8 cellular contexts compared by ENCODE assay signal in genomic region chr1:231241751-231242150, GRCh38. TPM values are rescaled to one million over a fixed set of nuclear protein-coding genes. Genes with fewer than 3 reads are reported as not detected.
DNase-seq lines count a peak whose midpoint lies in the region; ATAC-seq and TF ChIP-seq lines count a peak whose summit lies in the region.

No MANE protein-coding gene starts in this region.

- CTCF ChIA-PET in activated CD8-positive, alpha-beta memory T cell treated with anti-CD3 and anti-CD28 coated beads, Interleukin-2, amount 10 ng/mL, durations not matched to agents 7 days and 5 days (lab: Charles Lee): interaction anchor here (0.9 to 1.5 kb wide), 7 partner anchors 16 to 600 kb away, joined by 3 to 6 read pairs (median 3); partner anchors contain the start of gene EXOC8

- peak; percentile 26 for ATAC-seq in activated CD8-positive, alpha-beta memory T cell treated with anti-CD3 and anti-CD28 coated beads, Interleukin-2, amount 10 ng/mL, durations not matched to agents 7 days and 5 days
- ATAC-seq in HG02981 (IDR thresholded peaks at IDR 0.05; ENCODE audit: unreplicated experiment) (peak; percentile 13), right lobe of liver (peak; percentile 29 to 51 (median 45))

- H3K27me3 Mint-ChIP-seq in activated CD8-positive, alpha-beta memory T cell treated with anti-CD3 and anti-CD28 coated beads, Interleukin-2, amount 10 ng/mL, durations not matched to agents 7 days and 5 days: no peaks in the 10 kb centered on the region

- peak overlapping the region; percentile 94 for H3K4me3 Mint-ChIP-seq in activated CD8-positive, alpha-beta memory T cell treated with anti-CD3 and anti-CD28 coated beads, Interleukin-2, amount 10 ng/mL, durations not matched to agents 7 days and 5 days

- WGBS in right lobe of liver (ENCODE audit: insufficient coverage, low coverage, low lambda C conversion rate, missing lambda C conversion rate): 0% methylated on average over 10 of the region's 10 CpGs

- TF ChIP-seq CTCF in coronary artery (IDR thresholded peaks at IDR 0.05): no peak
- no peak for TF ChIP-seq CTCF in right lobe of liver (IDR thresholded peaks at IDR 0.05)
- TF ChIP-seq CTCF in tibial artery (IDR thresholded peaks at IDR 0.05): no peak

- H3K9me3 ChIP-seq in right lobe of liver: no peaks in the 10 kb centered on the region
- no peaks in the 10 kb centered on the region for H3K9me3 ChIP-seq in tibial artery

- H3K27ac ChIP-seq in coronary artery (peak overlapping the region; percentile 65 to 93), right lobe of liver (peak overlapping the region; percentile 63 to 69 (median 65)), tibial artery (peak overlapping the region; percentile 74 to 91)

- no peaks in the 10 kb centered on the region for H3K9me3 Mint-ChIP-seq in activated CD8-positive, alpha-beta memory T cell treated with anti-CD3 and anti-CD28 coated beads, Interleukin-2, amount 10 ng/mL, durations not matched to agents 7 days and 5 days (ENCODE audit: low read depth)

- peak overlapping the region; percentile 93 for H3K4me3 ChIP-seq in coronary artery
- peak overlapping the region; percentile 76 to 95 (median 93) for H3K4me3 ChIP-seq in right lobe of liver
- H3K4me3 ChIP-seq in tibial artery: peak overlapping the region; percentile 82 to 85

- H3K36me3 Mint-ChIP-seq in activated CD8-positive, alpha-beta memory T cell treated with anti-CD3 and anti-CD28 coated beads, Interleukin-2, amount 10 ng/mL, durations not matched to agents 7 days and 5 days: peaks cover 42% of the 10 kb centered on the region

- peaks cover 55% of the 10 kb centered on the region for H3K4me1 Mint-ChIP-seq in activated CD8-positive, alpha-beta memory T cell treated with anti-CD3 and anti-CD28 coated beads, Interleukin-2, amount 10 ng/mL, durations not matched to agents 7 days and 5 days

- peak overlapping the region; percentile 92 for H3K27ac Mint-ChIP-seq in activated CD8-positive, alpha-beta memory T cell treated with anti-CD3 and anti-CD28 coated beads, Interleukin-2, amount 10 ng/mL, durations not matched to agents 7 days and 5 days

- intact Hi-C loops in right lobe of liver (cut with DNase I) (no loop called here), tibial artery (cut with DNase I; ENCODE audit: low total_unique reads) (no loop called here)

- H3K4me1 ChIP-seq in right lobe of liver: peaks cover 0 to 54% (median 22%) of the 10 kb centered on the region in 4 donors
- peaks cover 0 to 46% (median 35%) of the 10 kb centered on the region in 4 donors for H3K4me1 ChIP-seq in tibial artery

- H3K36me3 ChIP-seq in right lobe of liver (peaks cover 0 to 13% (median 0%) of the 10 kb centered on the region in 4 donors), tibial artery (peaks cover 13 to 22% (median 22%) of the 10 kb centered on the region in 3 donors)

- TF ChIP-seq POLR2A in right lobe of liver (IDR thresholded peaks at IDR 0.05): no peak

- no peaks in the 10 kb centered on the region for H3K27me3 ChIP-seq in right lobe of liver
- no peaks in the 10 kb centered on the region for H3K27me3 ChIP-seq in tibial artery

- DNase-seq in activated CD8-positive, alpha-beta memory T cell treated with anti-CD3 and anti-CD28 coated beads, Interleukin-2, amount 10 ng/mL, durations not matched to agents 7 days and 5 days: peak; percentile 47
- DNase-seq in activated CD8-positive, alpha-beta memory T cell treated with anti-CD3 and anti-CD28 coated beads, Interleukin-2, amount 50 U/mL, for 48 hours: no peak
- DNase-seq in RKO (ENCODE audit: low spot score) (peak; percentile 22), coronary artery (ENCODE audit: low spot score) (no peak), right lobe of liver (peak in 1 of 3 donors; percentile 29), tibial artery (no peak), SW 1271 (lab: John Stamatoyannopoulos, UW) (no peak)

RNA-seq across cellular contexts. Expression of gene GNPAT, which starts 0.7 kb away (rescaled TPM):
- total RNA-seq in activated CD8-positive, alpha-beta memory T cell treated with anti-CD3 and anti-CD28 coated beads, Interleukin-2, amount 10 ng/mL, durations not matched to agents 7 days and 5 days: 10 to 100 TPM; 38.5 to 45.8 TPM
- 10 to 100 TPM; 18.5 to 24.3 (median 20.1) TPM for total RNA-seq in right lobe of liver

Comparison
In these comparisons a context has a peak if more than half of its experiments do, and no peak if none do; other contexts are left out.
1. DNase-seq: peak in activated CD8-positive, alpha-beta memory T cell treated with anti-CD3 and anti-CD28 coated beads, Interleukin-2, amount 10 ng/mL, durations not matched to agents 7 days and 5 days (single experiment) and RKO (single experiment); none in activated CD8-positive, alpha-beta memory T cell treated with anti-CD3 and anti-CD28 coated beads, Interleukin-2, amount 50 U/mL, for 48 hours (single experiment), coronary artery (single experiment), tibial artery (0 of 2) and SW 1271 (0 of 2).
2. Peak in every context shown above with its lines, with median percentiles within 50 percentile points of each other: ATAC-seq, H3K27ac ChIP-seq and H3K4me3 ChIP-seq.